31 cellular contexts compared by ENCODE assay signal in genomic region chr3:7410782-7411181, GRCh38.
"Had no signal": no experiment of that assay in that cellular context is flagged by ENCODE, and none has a peak within 500 bp of the region (broad histone marks: within the 10 kb centered on the region; RNA-seq: fewer than 3 reads in every experiment).

No MANE protein-coding gene starts in this region.

- H3K9me3 ChIP-seq: ascending aorta, pancreas, prostate gland, sigmoid colon, thyroid gland, upper lobe of left lung, vagina had no signal

- H3K9me3 Mint-ChIP-seq: activated CD4-positive, alpha-beta memory T cell treated with anti-CD3 and anti-CD28 coated beads for 36 hours; activated CD4-positive, alpha-beta T cell treated with anti-CD3 and anti-CD28 coated beads, Interleukin-2, amount 10 ng/mL, durations not matched to agents 24 days and 14 days; activated naive CD4-positive, alpha-beta T cell treated with anti-CD3 and anti-CD28 coated beads for 36 hours; activated naive CD8-positive, alpha-beta T cell treated with anti-CD3 and anti-CD28 coated beads, Interleukin-2, amount 10 ng/mL, durations not matched to agents 7 days and 5 days; brain; neural crest cell; T-helper 2 cell treated with Interferon-gamma antibody and Interleukin-4, amounts not matched to agents 5 μg/mL and 100 μg/mL, for 36 hours had no signal

- DNase-seq: activated CD4-positive, alpha-beta memory T cell treated with anti-CD3 and anti-CD28 coated beads for 36 hours; activated CD4-positive, alpha-beta T cell treated with anti-CD3 and anti-CD28 coated beads, Interleukin-2, amount 10 ng/mL, durations not matched to agents 24 days and 14 days; activated CD4-positive, CD25-positive, alpha-beta regulatory T cell treated with anti-CD3 and anti-CD28 coated beads, Interleukin-2, amount 50 U/mL, for 72 hours; activated CD8-positive, alpha-beta memory T cell treated with anti-CD3 and anti-CD28 coated beads, Interleukin-2, amount 50 U/mL, for 4 hours; activated effector memory CD4-positive, alpha-beta T cell treated with anti-CD3 and anti-CD28 coated beads, Interleukin-2, amount 50 U/mL, for 16 hours; activated naive CD4-positive, alpha-beta T cell treated with anti-CD3 and anti-CD28 coated beads for 36 hours; activated naive CD8-positive, alpha-beta T cell treated with anti-CD3 and anti-CD28 coated beads, Interleukin-2, amount 10 ng/mL, durations not matched to agents 7 days and 5 days; activated T-cell treated with anti-CD3 and anti-CD28 coated beads, Interleukin-2, amount 50 U/mL, for 1 hour; effector CD4-positive, alpha-beta T cell; naive thymus-derived CD8-positive, alpha-beta T cell; nucleus accumbens; pancreas; sigmoid colon; small intestine; stimulated activated CD4-positive, alpha-beta T cell treated with anti-CD3 and anti-CD28 coated beads, Interleukin-4, amount 100 ng/mL, for 24 hours; stimulated activated naive CD8-positive, alpha-beta T cell treated with anti-CD3 and anti-CD28 coated beads, Interleukin-15, amount 100 ng/mL, for 72 hours; T-helper 1 cell; thyroid gland; upper lobe of left lung had no signal

- H3K4me1 ChIP-seq: ascending aorta, pancreas, prostate gland, sigmoid colon, thyroid gland, upper lobe of left lung, vagina had no signal

- H3K36me3 ChIP-seq: ascending aorta, cardiac muscle cell, pancreas, prostate gland, sigmoid colon, thyroid gland, upper lobe of left lung, vagina had no signal

- H3K27ac ChIP-seq: ascending aorta, cardiac muscle cell, epithelial cell of prostate, pancreas, prostate gland, sigmoid colon, thyroid gland, upper lobe of left lung, vagina had no signal

- H3K4me3 ChIP-seq: ascending aorta, cardiac muscle cell, pancreas, prostate gland, sigmoid colon, thyroid gland, upper lobe of left lung, vagina had no signal

- H3K36me3 Mint-ChIP-seq: activated CD4-positive, alpha-beta memory T cell treated with anti-CD3 and anti-CD28 coated beads for 36 hours; activated naive CD8-positive, alpha-beta T cell treated with anti-CD3 and anti-CD28 coated beads, Interleukin-2, amount 10 ng/mL, durations not matched to agents 7 days and 5 days; brain; naive thymus-derived CD8-positive, alpha-beta T cell; stimulated activated memory B cell treated with anti-CD40 and anti-IgM and Interleukin-4, amounts not matched to agents 10 μg/mL and 1 μg/mL and 100 μg/mL, for 72 hours had no signal

- H3K27me3 ChIP-seq: ascending aorta, cardiac muscle cell, pancreas, sigmoid colon, thyroid gland, upper lobe of left lung, vagina had no signal

- FAIRE-seq: endometrium, frontal cortex, pancreas, small intestine had no signal

- ATAC-seq: naive thymus-derived CD8-positive, alpha-beta T cell; pancreas; stimulated activated memory B cell treated with anti-CD40 and anti-IgM and Interleukin-4, amounts not matched to agents 10 μg/mL and 1 μg/mL and 100 μg/mL, for 72 hours; stimulated activated naive CD8-positive, alpha-beta T cell treated with anti-CD3 and anti-CD28 coated beads, Interleukin-15, amount 100 ng/mL, for 72 hours had no signal

- H3K27ac Mint-ChIP-seq: activated CD4-positive, alpha-beta memory T cell treated with anti-CD3 and anti-CD28 coated beads for 36 hours; activated CD4-positive, alpha-beta T cell treated with anti-CD3 and anti-CD28 coated beads, Interleukin-2, amount 10 ng/mL, durations not matched to agents 24 days and 14 days; activated naive CD4-positive, alpha-beta T cell treated with anti-CD3 and anti-CD28 coated beads for 36 hours; activated naive CD8-positive, alpha-beta T cell treated with anti-CD3 and anti-CD28 coated beads, Interleukin-2, amount 10 ng/mL, durations not matched to agents 7 days and 5 days; activated T-helper 1 cell treated with anti-CD3 and anti-CD28 coated beads, Interleukin-12 subunit alpha, Interleukin-12 subunit beta, Interleukin-2, Interleukin-4 antibody, amounts not matched to agents 30 ng/mL and 10 ng/mL and 1 ng/mL, durations not matched to agents 14 hours and 24 hours and 36 hours; brain; naive thymus-derived CD8-positive, alpha-beta T cell; stimulated activated memory B cell treated with anti-CD40 and anti-IgM and Interleukin-4, amounts not matched to agents 10 μg/mL and 1 μg/mL and 100 μg/mL, for 72 hours; stimulated activated naive CD8-positive, alpha-beta T cell treated with anti-CD3 and anti-CD28 coated beads, Interleukin-15, amount 100 ng/mL, for 72 hours; T-helper 2 cell treated with Interferon-gamma antibody and Interleukin-4, amounts not matched to agents 5 μg/mL and 100 μg/mL, for 36 hours had no signal
